Comparison of ENCODE assay signal across 10 cellular contexts in genomic region chr7:20193242-20193777, GRCh38. TPM values are rescaled to one million over a fixed set of nuclear protein-coding genes. Genes with fewer than 3 reads are reported as not detected.
A peak's percentile ranks its signal among the peaks of the same experiment; 100 is the strongest.
DNase-seq lines count a peak whose midpoint lies in the region; ATAC-seq and TF ChIP-seq lines count a peak whose summit lies in the region.
"Had no signal": no experiment of that assay in that cellular context is flagged by ENCODE, and none has a peak within 500 bp of the region (broad histone marks: within the 10 kb centered on the region; RNA-seq: fewer than 3 reads in every experiment).

No MANE protein-coding gene starts in this region.

- no peak overlapping the region for H3K4me3 Mint-ChIP-seq in naive B cell
- no peak overlapping the region for H3K4me3 Mint-ChIP-seq in activated CD8-positive, alpha-beta memory T cell treated with anti-CD3 and anti-CD28 coated beads, Interleukin-2, amount 10 ng/mL, durations not matched to agents 7 days and 5 days
- H3K4me3 Mint-ChIP-seq: neural crest cell had no signal

- peaks cover 0 to 3% (median 0%) of the 10 kb centered on the region in 3 donors for H3K9me3 ChIP-seq in body of pancreas
- no peaks in the 10 kb centered on the region for H3K9me3 ChIP-seq in thyroid gland

- ATAC-seq in GM18907 (IDR thresholded peaks at IDR 0.05; ENCODE audit: unreplicated experiment) (peak; percentile 76), HG02571 (IDR thresholded peaks at IDR 0.05; ENCODE audit: unreplicated experiment) (peak; percentile 60), HG03520 (IDR thresholded peaks at IDR 0.05; ENCODE audit: unreplicated experiment) (peak; percentile 90), naive B cell (ENCODE audit: low read depth in 2 of 2) (peak; percentile 71 to 74), body of pancreas (no peak)
- ATAC-seq in activated CD8-positive, alpha-beta memory T cell treated with anti-CD3 and anti-CD28 coated beads, Interleukin-2, amount 10 ng/mL, durations not matched to agents 7 days and 5 days: no peak
- ATAC-seq: heart left ventricle had no signal

- CTCF ChIA-PET in activated CD8-positive, alpha-beta memory T cell treated with anti-CD3 and anti-CD28 coated beads, Interleukin-2, amount 10 ng/mL, durations not matched to agents 7 days and 5 days (lab: Charles Lee): no interaction called here

- H3K27ac Mint-ChIP-seq in naive B cell: peak overlapping the region in 5 of 6 donors; percentile 33 to 93 (median 60)
- no peak overlapping the region for H3K27ac Mint-ChIP-seq in activated CD8-positive, alpha-beta memory T cell treated with anti-CD3 and anti-CD28 coated beads, Interleukin-2, amount 10 ng/mL, durations not matched to agents 7 days and 5 days

- DNase-seq in naive B cell (no peak), body of pancreas (no peak), iPS-NIHi11 (ENCODE audit: low spot score) (no peak), thyroid gland (no peak)
- no peak for DNase-seq in activated CD8-positive, alpha-beta memory T cell treated with anti-CD3 and anti-CD28 coated beads, Interleukin-2, amount 10 ng/mL, durations not matched to agents 7 days and 5 days
- DNase-seq: heart left ventricle had no signal

- TF ChIP-seq POLR2A in body of pancreas (IDR thresholded peaks at IDR 0.05) (no peak), thyroid gland (IDR thresholded peaks at IDR 0.05) (no peak)

- intact Hi-C loops in body of pancreas (cut with DNase I): no loop called here
- intact Hi-C loops in thyroid gland (cut with DNase I): no loop called here

- H3K36me3 ChIP-seq in body of pancreas (replicated peaks in 1 of 2; ENCODE audit: insufficient read depth in 1 of 2, low read depth in 2 of 2) (no peaks in the 10 kb centered on the region), thyroid gland (no peaks in the 10 kb centered on the region)
- H3K36me3 ChIP-seq: heart left ventricle had no signal

- H3K9me3 Mint-ChIP-seq in naive B cell: peaks cover 0 to 15% (median 8%) of the 10 kb centered on the region in 7 donors
- H3K9me3 Mint-ChIP-seq in activated CD8-positive, alpha-beta memory T cell treated with anti-CD3 and anti-CD28 coated beads, Interleukin-2, amount 10 ng/mL, durations not matched to agents 7 days and 5 days (ENCODE audit: low read depth): peaks cover 3% of the 10 kb centered on the region

- no peak overlapping the region for H3K27ac ChIP-seq in body of pancreas
- no peak overlapping the region for H3K27ac ChIP-seq in thyroid gland

- H3K4me1 ChIP-seq in body of pancreas (peaks cover 16% of the 10 kb centered on the region), thyroid gland (no peaks in the 10 kb centered on the region)

- H3K27me3 ChIP-seq in body of pancreas: no peaks in the 10 kb centered on the region
- no peaks in the 10 kb centered on the region for H3K27me3 ChIP-seq in thyroid gland
- H3K27me3 ChIP-seq: heart left ventricle had no signal

- no peak overlapping the region for H3K4me3 ChIP-seq in body of pancreas
- no peak overlapping the region for H3K4me3 ChIP-seq in thyroid gland (replicated peaks in 1 of 3)
- H3K4me3 ChIP-seq: heart left ventricle had no signal

- peaks cover 10 to 22% of the 10 kb centered on the region in 2 donors for H3K36me3 Mint-ChIP-seq in naive B cell
- peaks cover 2% of the 10 kb centered on the region for H3K36me3 Mint-ChIP-seq in activated CD8-positive, alpha-beta memory T cell treated with anti-CD3 and anti-CD28 coated beads, Interleukin-2, amount 10 ng/mL, durations not matched to agents 7 days and 5 days

- H3K27me3 Mint-ChIP-seq in naive B cell: no peaks in the 10 kb centered on the region
- no peaks in the 10 kb centered on the region for H3K27me3 Mint-ChIP-seq in activated CD8-positive, alpha-beta memory T cell treated with anti-CD3 and anti-CD28 coated beads, Interleukin-2, amount 10 ng/mL, durations not matched to agents 7 days and 5 days

- no peak for TF ChIP-seq CTCF in body of pancreas (IDR thresholded peaks at IDR 0.05)
- no peak for TF ChIP-seq CTCF in thyroid gland (IDR thresholded peaks at IDR 0.05)

- peaks cover 25 to 32% (median 27%) of the 10 kb centered on the region in 3 donors for H3K4me1 Mint-ChIP-seq in naive B cell
- no peaks in the 10 kb centered on the region for H3K4me1 Mint-ChIP-seq in activated CD8-positive, alpha-beta memory T cell treated with anti-CD3 and anti-CD28 coated beads, Interleukin-2, amount 10 ng/mL, durations not matched to agents 7 days and 5 days

- WGBS in body of pancreas, 2 donors: 70 to 77% methylated on average over 1 of the region's 1 CpG
- 25 to 46% methylated on average over 1 of the region's 1 CpG for WGBS in thyroid gland, 2 donors

RNA-seq across cellular contexts. Expression of gene MACC1, which starts 23.9 kb away (rescaled TPM):
- 1 to 10 TPM in 3 of 6 donors, under 1 TPM in 3; 0.06 to 1.9 (median 0.89) TPM for polyA plus RNA-seq in naive B cell (ENCODE audit: low read depth in 6 of 6)
- total RNA-seq in activated CD8-positive, alpha-beta memory T cell treated with anti-CD3 and anti-CD28 coated beads, Interleukin-2, amount 10 ng/mL, durations not matched to agents 7 days and 5 days: 1 to 10 TPM; 1.5 to 2.7 TPM
- 10 to 100 TPM; 15.2 to 16.6 TPM for total RNA-seq in body of pancreas
- 1 to 10 TPM; 2.6 to 7.7 (median 3.6) TPM for total RNA-seq in thyroid gland

Comparison
In these comparisons a context has a peak if more than half of its experiments do, and no peak if none do; other contexts are left out.
1. ATAC-seq: peak in GM18907 (single experiment), HG02571 (single experiment), HG03520 (single experiment) and naive B cell (2 of 2); none in activated CD8-positive, alpha-beta memory T cell treated with anti-CD3 and anti-CD28 coated beads, Interleukin-2, amount 10 ng/mL, durations not matched to agents 7 days and 5 days (single experiment) and body of pancreas (single experiment).